In the genomic region with DNA sequence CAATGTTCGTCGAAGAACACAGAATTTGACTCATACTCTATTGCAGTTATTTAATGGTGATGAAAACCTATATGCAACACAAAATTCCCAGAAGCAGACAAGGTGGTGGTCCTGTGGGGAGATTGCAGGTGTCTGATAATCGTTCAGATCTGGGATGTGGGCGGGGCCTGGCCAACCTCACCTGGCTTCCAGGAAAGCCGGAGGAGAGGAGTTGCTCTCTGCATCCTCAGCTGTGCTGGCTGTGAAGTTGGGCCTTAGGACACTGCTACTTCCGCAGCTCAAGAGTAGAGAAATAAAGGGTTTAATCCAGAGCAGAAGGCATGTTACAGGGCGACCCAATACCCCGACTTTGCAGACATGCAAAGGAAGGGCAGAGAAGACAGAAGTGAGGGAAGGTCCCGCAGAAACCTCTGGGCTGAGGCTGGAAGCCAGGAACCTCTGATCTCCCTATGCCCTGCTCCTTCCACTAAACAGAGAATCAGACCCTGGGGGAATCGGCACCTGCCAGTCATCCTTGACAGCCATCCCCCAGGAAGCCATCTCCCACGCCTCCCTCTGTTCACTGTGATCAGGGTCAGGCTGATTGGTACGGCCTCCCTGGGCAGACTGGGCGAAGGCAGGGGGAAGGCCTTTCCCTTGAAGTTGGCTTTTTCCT, we compare ENCODE assay signal across 39 cellular contexts.
"Had no signal": no experiment of that assay in that cellular context is flagged by ENCODE, and none has a peak within 500 bp of the region (broad histone marks: within the 10 kb centered on the region; RNA-seq: fewer than 3 reads in every experiment).

No MANE protein-coding gene starts in this region.

- H3K27me3 ChIP-seq: adrenal gland, ascending aorta, body of pancreas, brain microvascular endothelial cell, cardiac muscle cell had no signal

- DNase-seq: activated effector memory CD4-positive, alpha-beta T cell treated with anti-CD3 and anti-CD28 coated beads, Interleukin-2, amount 50 U/mL, for 16 hours; activated effector memory CD4-positive, alpha-beta T cell treated with Interleukin-2 at 50 U/mL for 16 hours; activated gamma-delta T cell; activated gamma-delta T cell treated with Interleukin-2 at 50 U/mL for 16 hours; activated naive CD4-positive, alpha-beta T cell; activated naive CD4-positive, alpha-beta T cell treated with anti-CD3 and anti-CD28 coated beads for 36 hours; activated naive CD4-positive, alpha-beta T cell treated with anti-CD3 and anti-CD28 coated beads, Interleukin-2, amount 10 ng/mL, durations not matched to agents 7 days and 5 days; activated naive CD4-positive, alpha-beta T cell treated with anti-CD3 and anti-CD28 coated beads, Interleukin-2, amount 50 U/mL, for 16 hours; activated naive CD4-positive, alpha-beta T cell treated with Interleukin-2 at 50 U/mL for 16 hours; activated naive CD8-positive, alpha-beta T cell treated with anti-CD3 and anti-CD28 coated beads for 36 hours; activated naive CD8-positive, alpha-beta T cell treated with anti-CD3 and anti-CD28 coated beads, Interleukin-2, amount 10 ng/mL, durations not matched to agents 7 days and 5 days; activated naive CD8-positive, alpha-beta T cell treated with anti-CD3 and anti-CD28 coated beads, Interleukin-2, amount 50 U/mL, for 24 hours; activated T-cell treated with anti-CD3 and anti-CD28 coated beads for 4 hours; activated T-cell treated with anti-CD3 and anti-CD28 coated beads, Interleukin-2, amount 50 U/mL, for 1 hour; activated T-cell treated with anti-CD3 and anti-CD28 coated beads, Interleukin-2, amount 50 U/mL, for 24 hours; activated T-cell treated with anti-CD3 and anti-CD28 coated beads, Interleukin-2, amount 50 U/mL, for 4 hours; activated T-cell treated with anti-CD3 and anti-CD28 coated beads, Interleukin-2, amount 50 U/mL, for 48 hours; activated T-cell treated with anti-CD3 and anti-CD28 coated beads, Interleukin-2, amount 50 U/mL, for 72 hours; amniotic stem cell; amygdala; anterior cingulate cortex; aorta; body of pancreas; brain microvascular endothelial cell; caudate nucleus; central memory CD4-positive, alpha-beta T cell; cerebellar nuclear complex had no signal

- H3K36me3 ChIP-seq: adrenal gland, ascending aorta, brain microvascular endothelial cell, breast epithelium, cardiac muscle cell had no signal

- H3K9me3 ChIP-seq: adrenal gland, ascending aorta, body of pancreas, breast epithelium had no signal

- ATAC-seq: activated naive CD4-positive, alpha-beta T cell treated with anti-CD3 and anti-CD28 coated beads, Interleukin-2, amount 50 U/mL, for 72 hours; activated naive CD8-positive, alpha-beta T cell treated with anti-CD3 and anti-CD28 coated beads, Interleukin-2, amount 50 U/mL, for 24 hours; activated T-cell treated with anti-CD3 and anti-CD28 coated beads, Interleukin-2, amount 50 U/mL, for 4 hours; activated T-cell treated with anti-CD3 and anti-CD28 coated beads, Interleukin-2, amount 50 U/mL, for 72 hours; activated T-helper 17 cell treated with anti-CD3 and anti-CD28 coated beads, Interleukin-2, amount 50 U/mL, for 72 hours; body of pancreas had no signal

- H3K4me1 ChIP-seq: adrenal gland, ascending aorta, body of pancreas, breast epithelium had no signal

- H3K27ac ChIP-seq: adrenal gland, ascending aorta, body of pancreas, brain microvascular endothelial cell, breast epithelium, cardiac muscle cell had no signal

- H3K27me3 Mint-ChIP-seq: activated naive CD4-positive, alpha-beta T cell treated with anti-CD3 and anti-CD28 coated beads, Interleukin-2, amount 10 ng/mL, durations not matched to agents 7 days and 5 days; activated naive CD4-positive, alpha-beta T cell treated with anti-CD3 and anti-CD28 coated beads, Interleukin-2, amount 50 U/mL, for 24 hours had no signal

- H3K4me3 Mint-ChIP-seq: activated naive CD4-positive, alpha-beta T cell treated with anti-CD3 and anti-CD28 coated beads for 36 hours; activated naive CD4-positive, alpha-beta T cell treated with anti-CD3 and anti-CD28 coated beads, Interleukin-2, amount 10 ng/mL, durations not matched to agents 7 days and 5 days; activated naive CD4-positive, alpha-beta T cell treated with anti-CD3 and anti-CD28 coated beads, Interleukin-2, amount 50 U/mL, for 24 hours; activated naive CD8-positive, alpha-beta T cell; activated naive CD8-positive, alpha-beta T cell treated with anti-CD3 and anti-CD28 coated beads for 36 hours; activated naive CD8-positive, alpha-beta T cell treated with anti-CD3 and anti-CD28 coated beads, Interleukin-2, amount 10 ng/mL, durations not matched to agents 7 days and 5 days; activated naive CD8-positive, alpha-beta T cell treated with anti-CD3 and anti-CD28 coated beads, Interleukin-2, amount 50 U/mL, for 24 hours; activated T-cell treated with anti-CD3 and anti-CD28 coated beads, Interleukin-2, amount 50 U/mL, for 24 hours; activated T-cell treated with anti-CD3 and anti-CD28 coated beads, Interleukin-2, amount 50 U/mL, for 4 hours; activated T-cell treated with anti-CD3 and anti-CD28 coated beads, Interleukin-2, amount 50 U/mL, for 72 hours; activated T-helper 1 cell treated with anti-CD3 and anti-CD28 coated beads, Interleukin-12 subunit alpha, Interleukin-12 subunit beta, Interleukin-2, Interleukin-4 antibody, amounts not matched to agents 30 ng/mL and 10 ng/mL and 1 ng/mL, durations not matched to agents 14 hours and 24 hours and 36 hours; activated T-helper 17 cell treated with anti-CD3 and anti-CD28 coated beads, Interleukin-2, amount 50 U/mL, for 72 hours; brain; central memory CD8-positive, alpha-beta T cell had no signal

- H3K4me3 ChIP-seq: adrenal gland, ascending aorta, body of pancreas, breast epithelium, cardiac muscle cell had no signal

- H3K4me1 Mint-ChIP-seq: activated naive CD4-positive, alpha-beta T cell treated with anti-CD3 and anti-CD28 coated beads, Interleukin-2, amount 10 ng/mL, durations not matched to agents 7 days and 5 days; activated naive CD4-positive, alpha-beta T cell treated with anti-CD3 and anti-CD28 coated beads, Interleukin-2, amount 50 U/mL, for 24 hours; activated naive CD8-positive, alpha-beta T cell treated with anti-CD3 and anti-CD28 coated beads for 36 hours; activated naive CD8-positive, alpha-beta T cell treated with anti-CD3 and anti-CD28 coated beads, Interleukin-2, amount 10 ng/mL, durations not matched to agents 7 days and 5 days; activated T-helper 17 cell treated with anti-CD3 and anti-CD28 coated beads, Interleukin-2, amount 50 U/mL, for 72 hours had no signal

- H3K36me3 Mint-ChIP-seq: activated naive CD4-positive, alpha-beta T cell treated with anti-CD3 and anti-CD28 coated beads, Interleukin-2, amount 10 ng/mL, durations not matched to agents 7 days and 5 days; activated naive CD4-positive, alpha-beta T cell treated with anti-CD3 and anti-CD28 coated beads, Interleukin-2, amount 50 U/mL, for 24 hours; activated naive CD8-positive, alpha-beta T cell; activated naive CD8-positive, alpha-beta T cell treated with anti-CD3 and anti-CD28 coated beads, Interleukin-2, amount 10 ng/mL, durations not matched to agents 7 days and 5 days; brain had no signal

- H3K9me3 Mint-ChIP-seq: activated naive CD4-positive, alpha-beta T cell treated with anti-CD3 and anti-CD28 coated beads for 36 hours; activated naive CD4-positive, alpha-beta T cell treated with anti-CD3 and anti-CD28 coated beads, Interleukin-2, amount 50 U/mL, for 24 hours; activated T-cell treated with anti-CD3 and anti-CD28 coated beads, Interleukin-2, amount 50 U/mL, for 4 hours; activated T-helper 1 cell treated with anti-CD3 and anti-CD28 coated beads, Interleukin-12 subunit alpha, Interleukin-12 subunit beta, Interleukin-2, Interleukin-4 antibody, amounts not matched to agents 30 ng/mL and 10 ng/mL and 1 ng/mL, durations not matched to agents 14 hours and 24 hours and 36 hours; activated T-helper 2 cell treated with anti-CD3 and anti-CD28 coated beads, Interferon-gamma antibody, Interleukin-2, Interleukin-4, amounts not matched to agents 10 μg/mL and 5 μg/mL and 100 μg/mL, durations not matched to agents 14 hours and 24 hours and 36 hours had no signal

- H3K27ac Mint-ChIP-seq: activated naive CD4-positive, alpha-beta T cell treated with anti-CD3 and anti-CD28 coated beads for 36 hours; activated naive CD4-positive, alpha-beta T cell treated with anti-CD3 and anti-CD28 coated beads, Interleukin-2, amount 10 ng/mL, durations not matched to agents 7 days and 5 days; activated naive CD4-positive, alpha-beta T cell treated with anti-CD3 and anti-CD28 coated beads, Interleukin-2, amount 50 U/mL, for 24 hours; activated naive CD8-positive, alpha-beta T cell; activated naive CD8-positive, alpha-beta T cell treated with anti-CD3 and anti-CD28 coated beads for 36 hours; activated naive CD8-positive, alpha-beta T cell treated with anti-CD3 and anti-CD28 coated beads, Interleukin-2, amount 10 ng/mL, durations not matched to agents 7 days and 5 days; activated naive CD8-positive, alpha-beta T cell treated with anti-CD3 and anti-CD28 coated beads, Interleukin-2, amount 50 U/mL, for 24 hours; activated T-cell treated with anti-CD3 and anti-CD28 coated beads, Interleukin-2, amount 50 U/mL, for 24 hours; activated T-cell treated with anti-CD3 and anti-CD28 coated beads, Interleukin-2, amount 50 U/mL, for 72 hours; activated T-helper 1 cell treated with anti-CD3 and anti-CD28 coated beads, Interleukin-12 subunit alpha, Interleukin-12 subunit beta, Interleukin-2, Interleukin-4 antibody, amounts not matched to agents 30 ng/mL and 10 ng/mL and 1 ng/mL, durations not matched to agents 14 hours and 24 hours and 36 hours; activated T-helper 17 cell treated with anti-CD3 and anti-CD28 coated beads, Interleukin-2, amount 50 U/mL, for 72 hours; activated T-helper 2 cell treated with anti-CD3 and anti-CD28 coated beads, Interferon-gamma antibody, Interleukin-2, Interleukin-4, amounts not matched to agents 10 μg/mL and 5 μg/mL and 100 μg/mL, durations not matched to agents 14 hours and 24 hours and 36 hours; brain had no signal
